8 cellular contexts compared by ENCODE assay signal in the genomic region with DNA sequence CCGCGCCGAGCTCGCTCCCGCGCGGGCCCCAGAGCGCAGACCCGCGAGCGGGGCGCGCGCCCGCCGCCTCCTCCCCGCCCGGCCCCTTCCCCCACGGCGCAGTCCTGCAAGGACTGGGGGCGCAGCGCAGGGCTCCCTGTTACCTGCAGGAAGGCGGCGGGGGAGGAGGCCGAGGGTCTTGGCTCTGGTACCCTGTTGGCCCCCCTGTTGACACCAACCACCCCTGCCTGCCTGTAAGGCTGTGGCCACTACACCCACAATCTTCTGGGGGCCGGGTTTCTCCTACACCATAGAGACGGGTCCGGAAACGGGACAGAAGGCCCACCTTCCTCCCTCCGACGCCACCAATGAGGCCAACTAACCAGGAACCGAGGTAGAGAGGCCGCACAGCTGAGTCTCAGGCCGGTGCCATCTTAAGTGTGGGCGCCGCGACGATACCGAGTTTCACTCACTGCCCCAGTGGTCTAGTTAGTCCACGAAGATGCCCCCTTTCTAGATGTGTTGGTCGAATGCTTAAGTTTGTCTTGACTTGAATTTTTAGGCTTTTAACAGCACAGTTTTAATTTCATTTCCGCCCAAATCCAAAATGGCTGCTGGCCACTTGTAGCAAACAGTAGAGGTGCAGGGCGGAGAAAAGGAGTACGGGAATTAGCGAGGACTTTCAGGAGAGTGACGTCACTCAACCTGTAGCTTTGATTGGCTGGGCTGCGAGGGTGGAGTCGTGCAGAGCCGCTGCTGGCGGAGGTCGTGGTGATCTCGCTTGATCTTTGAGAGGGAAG. TPM values are rescaled to one million over a fixed set of nuclear protein-coding genes. Genes with fewer than 3 reads are reported as not detected.
DNase-seq lines count a peak whose midpoint lies in the region; ATAC-seq, FAIRE-seq and TF ChIP-seq lines count a peak whose summit lies in the region.

A gene with protein sequence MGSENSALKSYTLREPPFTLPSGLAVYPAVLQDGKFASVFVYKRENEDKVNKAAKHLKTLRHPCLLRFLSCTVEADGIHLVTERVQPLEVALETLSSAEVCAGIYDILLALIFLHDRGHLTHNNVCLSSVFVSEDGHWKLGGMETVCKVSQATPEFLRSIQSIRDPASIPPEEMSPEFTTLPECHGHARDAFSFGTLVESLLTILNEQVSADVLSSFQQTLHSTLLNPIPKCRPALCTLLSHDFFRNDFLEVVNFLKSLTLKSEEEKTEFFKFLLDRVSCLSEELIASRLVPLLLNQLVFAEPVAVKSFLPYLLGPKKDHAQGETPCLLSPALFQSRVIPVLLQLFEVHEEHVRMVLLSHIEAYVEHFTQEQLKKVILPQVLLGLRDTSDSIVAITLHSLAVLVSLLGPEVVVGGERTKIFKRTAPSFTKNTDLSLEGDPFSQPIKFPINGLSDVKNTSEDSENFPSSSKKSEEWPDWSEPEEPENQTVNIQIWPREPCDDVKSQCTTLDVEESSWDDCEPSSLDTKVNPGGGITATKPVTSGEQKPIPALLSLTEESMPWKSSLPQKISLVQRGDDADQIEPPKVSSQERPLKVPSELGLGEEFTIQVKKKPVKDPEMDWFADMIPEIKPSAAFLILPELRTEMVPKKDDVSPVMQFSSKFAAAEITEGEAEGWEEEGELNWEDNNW (minus strand): TSS at position 252 of the 779 bp plus-strand sequence. CDS start 5,056 bp downstream, outside the sequence.

- ATAC-seq in natural killer cell treated with Interleukin-12 subunit alpha and Interleukin-12 subunit beta and Interleukin-15 and Interleukin-18, amount 100 ng/mL, for 72 hours = peak; percentile 92 to 96
- peak; percentile 90 for ATAC-seq in stimulated activated naive CD8-positive, alpha-beta T cell treated with anti-CD3 and anti-CD28 coated beads, Interleukin-15, Interleukin-2, amounts not matched to agents 100 U/mL and 50 U/mL, for 24 hours

- H3K79me2 ChIP-seq in Loucy (ENCODE audit: insufficient read depth, low read length) = peaks cover 38% of the 10 kb centered on the region

- H3K27me3 ChIP-seq in Loucy (ENCODE audit: insufficient read depth, low read length, poor library complexity, severe bottlenecking) = peaks cover 4% of the 10 kb centered on the region

- no peaks in the 10 kb centered on the region for H3K27me3 Mint-ChIP-seq in natural killer cell treated with Interleukin-12 subunit alpha and Interleukin-12 subunit beta and Interleukin-15 and Interleukin-18, amount 100 ng/mL, for 72 hours

- peaks cover 11% of the 10 kb centered on the region; the same call in 1 of the 2 replicates for H3F3A ChIP-seq in Loucy (ENCODE audit: low read depth)

- peak; percentile 64 for TF ChIP-seq POLR2A in H54 (IDR thresholded peaks at IDR 0.05; ENCODE audit: low read depth, low read length)
- TF ChIP-seq POLR2A in Raji (IDR thresholded peaks at IDR 0.05; ENCODE audit: insufficient read depth, low read depth, low read length) = peak; percentile 69

- DNase-seq in EL (peak; percentile 97), H54 (ENCODE audit: insufficient read length, low spot score) (peak; percentile 96), fibroblast of pulmonary artery (ENCODE audit: low read depth) (peak; percentile 99)
- peak; percentile 86 for DNase-seq in activated effector memory CD4-positive, alpha-beta T cell treated with Interleukin-2 at 50 U/mL for 16 hours
- DNase-seq in natural killer cell treated with Interleukin-12 subunit alpha and Interleukin-12 subunit beta and Interleukin-15 and Interleukin-18, amount 100 ng/mL, for 72 hours (ENCODE audit: low spot score) = peak; percentile 94
- DNase-seq in stimulated activated naive CD8-positive, alpha-beta T cell treated with anti-CD3 and anti-CD28 coated beads, Interleukin-15, Interleukin-2, amounts not matched to agents 100 U/mL and 50 U/mL, for 24 hours = peak; percentile 86

- H3K4me3 ChIP-seq in Loucy (ENCODE audit: low read length, poor library complexity, severe bottlenecking) = peak within 1 kb of the TSS; percentile 91
- H3K4me3 ChIP-seq in fibroblast of pulmonary artery (replicated peaks; ENCODE audit: low read depth, low read length) = peak within 1 kb of the TSS; percentile 73

- H3K4me3 Mint-ChIP-seq in natural killer cell treated with Interleukin-12 subunit alpha and Interleukin-12 subunit beta and Interleukin-15 and Interleukin-18, amount 100 ng/mL, for 72 hours = peak within 1 kb of the TSS; percentile 92

- peaks cover 45% of the 10 kb centered on the region for H3K4me1 ChIP-seq in Loucy (ENCODE audit: insufficient read depth, low read length, poor library complexity, severe bottlenecking)

- FAIRE-seq in H54 (lab: Jason Lieb, UNC) = peak; percentile 83

- peak within 1 kb of the TSS; percentile 97 for H3K4me2 ChIP-seq in Loucy (ENCODE audit: low read depth, low read length, poor library complexity, severe bottlenecking)

- H3K27ac Mint-ChIP-seq in natural killer cell treated with Interleukin-12 subunit alpha and Interleukin-12 subunit beta and Interleukin-15 and Interleukin-18, amount 100 ng/mL, for 72 hours = peak within 1 kb of the TSS; percentile 99

- peaks cover 45 to 58% of the 10 kb centered on the region in 2 donors for H3K4me1 Mint-ChIP-seq in natural killer cell treated with Interleukin-12 subunit alpha and Interleukin-12 subunit beta and Interleukin-15 and Interleukin-18, amount 100 ng/mL, for 72 hours (ENCODE audit: low read depth in 2 of 2)

- peaks cover 8% of the 10 kb centered on the region for H3K36me3 Mint-ChIP-seq in natural killer cell treated with Interleukin-12 subunit alpha and Interleukin-12 subunit beta and Interleukin-15 and Interleukin-18, amount 100 ng/mL, for 72 hours

- no peaks in the 10 kb centered on the region for H4K20me1 ChIP-seq in Loucy (ENCODE audit: insufficient read depth, low read length, poor library complexity, severe bottlenecking)

- H3K36me3 ChIP-seq in Loucy (ENCODE audit: insufficient read depth, low read length) = no peaks in the 10 kb centered on the region

- H2AFZ ChIP-seq in Loucy (ENCODE audit: low read length) = peak within 1 kb of the TSS; percentile 97

- TF ChIP-seq CTCF in Loucy (conservative IDR thresholded peaks at IDR 0.05; ENCODE audit: low read length) (no peak), fibroblast of pulmonary artery (IDR thresholded peaks at IDR 0.05; ENCODE audit: low read length, missing control alignments) (no peak)

- no peaks in the 10 kb centered on the region for H3K9me3 ChIP-seq in Loucy (ENCODE audit: insufficient read depth, low read depth, low read length)

- H3K9me3 Mint-ChIP-seq in natural killer cell treated with Interleukin-12 subunit alpha and Interleukin-12 subunit beta and Interleukin-15 and Interleukin-18, amount 100 ng/mL, for 72 hours = peaks cover 3% of the 10 kb centered on the region

- H3K9me2 ChIP-seq in Loucy (replicated peaks; ENCODE audit: low read depth, low read length) = no peaks in the 10 kb centered on the region

- peak within 1 kb of the TSS; percentile 99 for H3K9ac ChIP-seq in Loucy (ENCODE audit: low read depth, low read length, poor library complexity, severe bottlenecking)

RNA-seq across cellular contexts. Expression of the gene that starts here (rescaled TPM):
- 10 to 100 TPM; 14.2 to 16.3 TPM for total RNA-seq in natural killer cell treated with Interleukin-12 subunit alpha and Interleukin-12 subunit beta and Interleukin-15 and Interleukin-18, amount 100 ng/mL, for 72 hours

Comparison
In these comparisons a context has a peak if more than half of its experiments do, and no peak if none do; other contexts are left out.
1. Peak in every context shown above with its lines: DNase-seq, ATAC-seq and H3K4me3 ChIP-seq.